ENCODE assay signal across 21 cellular contexts in the genomic region with DNA sequence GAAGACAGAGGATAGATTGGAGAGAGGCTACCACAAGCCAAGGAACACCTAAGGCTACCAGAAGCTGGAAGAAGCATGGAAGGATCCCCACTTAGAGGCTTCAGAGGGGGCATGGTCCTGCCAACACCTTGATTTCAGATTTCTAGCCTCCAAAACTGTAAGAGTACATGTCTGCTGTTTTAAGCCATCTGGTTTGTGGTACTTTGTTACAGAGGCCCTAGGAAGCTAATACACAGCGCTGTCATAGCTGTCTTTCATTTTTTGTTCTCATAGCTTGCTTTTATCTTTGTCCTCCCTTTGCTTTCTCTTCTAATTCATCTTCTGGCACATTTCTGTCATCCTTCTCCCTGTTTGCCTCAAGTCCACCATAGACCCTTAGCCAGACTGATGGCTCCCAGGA.
"Had no signal": no experiment of that assay in that cellular context is flagged by ENCODE, and none has a peak within 500 bp of the region (broad histone marks: within the 10 kb centered on the region; RNA-seq: fewer than 3 reads in every experiment).

No MANE protein-coding gene starts in this region.

- H3K4me3 Mint-ChIP-seq: activated naive CD8-positive, alpha-beta T cell treated with anti-CD3 and anti-CD28 coated beads for 36 hours; activated T-cell treated with anti-CD3 and anti-CD28 coated beads, Interleukin-2, amount 50 U/mL, for 4 hours; immature natural killer cell; neural crest cell; T-cell; T-helper 2 cell treated with Interferon-gamma antibody and Interleukin-4, amounts not matched to agents 5 μg/mL and 100 μg/mL, for 36 hours had no signal

- H2AFZ ChIP-seq: hepatocyte had no signal

- H3K27ac ChIP-seq: cardiac muscle cell, hepatocyte, left lung, tibial nerve, WERI-Rb-1 had no signal

- H3K4me1 ChIP-seq: left lung had no signal

- DNase-seq: activated CD4-positive, CD25-positive, alpha-beta regulatory T cell treated with anti-CD3 and anti-CD28 coated beads, Interleukin-2, amount 50 U/mL, for 72 hours; activated CD8-positive, alpha-beta memory T cell treated with anti-CD3 and anti-CD28 coated beads, Interleukin-2, amount 50 U/mL, for 48 hours; activated naive CD4-positive, alpha-beta T cell treated with Interleukin-2 at 50 U/mL for 16 hours; activated naive CD8-positive, alpha-beta T cell treated with anti-CD3 and anti-CD28 coated beads for 36 hours; activated T-cell treated with anti-CD3 and anti-CD28 coated beads, Interleukin-2, amount 50 U/mL, for 4 hours; dermis blood vessel endothelial cell; effector memory CD4-positive, alpha-beta T cell; foreskin melanocyte; immature natural killer cell; kidney glomerular epithelial cell; left lung; stimulated activated CD4-positive, alpha-beta T cell treated with anti-CD3 and anti-CD28 coated beads, Interleukin-2, amount 100 ng/mL, for 48 hours; stimulated activated naive CD4-positive, alpha-beta T cell; T-cell; WERI-Rb-1 had no signal

- H3K36me3 ChIP-seq: cardiac muscle cell, left lung, tibial nerve, WERI-Rb-1 had no signal

- H3K9me3 ChIP-seq: left lung, tibial nerve had no signal

- H3K9me3 Mint-ChIP-seq: activated naive CD8-positive, alpha-beta T cell treated with anti-CD3 and anti-CD28 coated beads for 36 hours; activated T-cell treated with anti-CD3 and anti-CD28 coated beads, Interleukin-2, amount 50 U/mL, for 4 hours; activated T-helper 2 cell treated with anti-CD3 and anti-CD28 coated beads, Interferon-gamma antibody, Interleukin-2, Interleukin-4, amounts not matched to agents 10 μg/mL and 5 μg/mL and 100 μg/mL, durations not matched to agents 14 hours and 24 hours and 36 hours; immature natural killer cell; neural crest cell; T-cell; T-helper 2 cell treated with Interferon-gamma antibody and Interleukin-4, amounts not matched to agents 5 μg/mL and 100 μg/mL, for 36 hours had no signal

- H3K27me3 ChIP-seq: hepatocyte, left lung, tibial nerve had no signal

- H3K4me2 ChIP-seq: hepatocyte had no signal

- H3K4me3 ChIP-seq: cardiac muscle cell, hepatocyte, left lung, tibial nerve had no signal

- H3K27ac Mint-ChIP-seq: activated naive CD8-positive, alpha-beta T cell treated with anti-CD3 and anti-CD28 coated beads for 36 hours; activated T-helper 2 cell treated with anti-CD3 and anti-CD28 coated beads, Interferon-gamma antibody, Interleukin-2, Interleukin-4, amounts not matched to agents 10 μg/mL and 5 μg/mL and 100 μg/mL, durations not matched to agents 14 hours and 24 hours and 36 hours; immature natural killer cell; T-cell; T-helper 2 cell treated with Interferon-gamma antibody and Interleukin-4, amounts not matched to agents 5 μg/mL and 100 μg/mL, for 36 hours had no signal

- H3K36me3 Mint-ChIP-seq: activated naive CD8-positive, alpha-beta T cell treated with anti-CD3 and anti-CD28 coated beads for 36 hours; immature natural killer cell; T-cell had no signal

- H3K4me1 Mint-ChIP-seq: immature natural killer cell had no signal

- H3K79me2 ChIP-seq: hepatocyte had no signal
